In the genomic region with DNA sequence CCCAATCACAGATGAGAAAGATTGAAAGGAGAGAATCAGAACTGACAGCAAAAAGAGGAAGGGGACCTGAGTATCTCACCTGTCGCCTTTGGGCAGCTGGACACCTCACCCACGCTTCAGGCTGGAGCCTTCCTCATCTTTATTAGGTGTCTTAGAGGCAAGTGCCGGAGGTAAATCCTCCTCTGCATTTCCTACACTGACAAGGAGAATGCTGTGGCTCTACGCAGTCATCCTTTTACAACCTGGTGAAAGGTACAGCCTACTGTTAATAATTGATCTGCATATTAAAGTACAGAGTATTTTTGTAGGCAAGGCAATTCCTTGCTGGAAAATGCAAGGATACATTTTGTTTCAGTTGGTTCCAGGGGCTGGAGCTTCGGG, we compare ENCODE assay signal across 18 cellular contexts. TPM values are rescaled to one million over a fixed set of nuclear protein-coding genes. Genes with fewer than 3 reads are reported as not detected.
DNase-seq lines count a peak whose midpoint lies in the region; ATAC-seq, FAIRE-seq and TF ChIP-seq lines count a peak whose summit lies in the region.
"Had no signal": no experiment of that assay in that cellular context is flagged by ENCODE, and none has a peak within 500 bp of the region (broad histone marks: within the 10 kb centered on the region; RNA-seq: fewer than 3 reads in every experiment).

No MANE protein-coding gene starts in this region.

- H3K27ac ChIP-seq in caudate nucleus (ENCODE audit: low read depth, low read length) (peak overlapping the region; percentile 24), mucosa of rectum (ENCODE audit: low read depth in 2 of 2, low read length in 2 of 2) (peak overlapping the region; percentile 45 to 70), spleen (peak overlapping the region in 5 of 8 donors; percentile 60 to 75 (median 73)), PC-9 (no peak overlapping the region)
- H3K27ac ChIP-seq: GM23248 had no signal

- intact Hi-C loops in spleen (cut with DNase I; ENCODE audit: low total_unique reads) = no loop called here
- intact Hi-C loops in posterior vena cava (cut with DNase I) = no loop called here
- intact Hi-C loops in PC-9 (cut with micrococcal nuclease; ENCODE audit: unreplicated experiment) = no loop called here

- peak overlapping the region in 1 of 2 donors; percentile 42 for H3K9ac ChIP-seq in mucosa of rectum (ENCODE audit: low read depth in 1 of 2, low read length in 2 of 2)
- H3K9ac ChIP-seq: GM23248 had no signal

- no peak overlapping the region for H2AFZ ChIP-seq in PC-9
- H2AFZ ChIP-seq: GM23248 had no signal

- TF ChIP-seq CTCF in spleen (IDR thresholded peaks at IDR 0.05 in 8 of 11, conservative IDR thresholded peaks at IDR 0.05 in 3 of 11) = no peak
- no peak for TF ChIP-seq CTCF in PC-9 (conservative IDR thresholded peaks at IDR 0.05)

- POLR2A ChIA-PET in PC-9 (lab: Charles Lee; ENCODE audit: unreplicated experiment) = no interaction called here

- H3K36me3 ChIP-seq in mucosa of rectum (ENCODE audit: control insufficient read depth in 2 of 2, insufficient read depth in 2 of 2, low read length in 2 of 2) = no peaks in the 10 kb centered on the region
- no peaks in the 10 kb centered on the region for H3K36me3 ChIP-seq in spleen
- H3K36me3 ChIP-seq in PC-9 (ENCODE audit: low read depth) = no peaks in the 10 kb centered on the region

- H3K9me3 ChIP-seq in mucosa of rectum (ENCODE audit: control insufficient read depth in 2 of 2, low read length in 2 of 2) (no peaks in the 10 kb centered on the region), spleen (no peaks in the 10 kb centered on the region), PC-9 (ENCODE audit: insufficient read depth, low read depth) (no peaks in the 10 kb centered on the region)

- H3K27me3 ChIP-seq in mucosa of rectum (ENCODE audit: control insufficient read depth in 2 of 2, insufficient read depth in 2 of 2, low read length in 2 of 2) (no peaks in the 10 kb centered on the region), spleen (replicated peaks in 1 of 7) (no peaks in the 10 kb centered on the region), PC-9 (ENCODE audit: insufficient read depth, low read depth) (peaks cover 82% of the 10 kb centered on the region)

- no peak for FAIRE-seq in GM12891 (lab: Jason Lieb, UNC)

- WGBS in spleen, 5 donors = 81 to 87% (median 84%) methylated on average over 5 of the region's 5 CpGs

- no peak overlapping the region for H3K4me2 ChIP-seq in PC-9

- no peaks in the 10 kb centered on the region for H3F3A ChIP-seq in PC-9 (ENCODE audit: insufficient read depth, low read depth)

- H3K79me2 ChIP-seq in PC-9 (ENCODE audit: low read depth) = no peaks in the 10 kb centered on the region

- H3K4me1 ChIP-seq in mucosa of rectum (ENCODE audit: control insufficient read depth in 2 of 2, insufficient read depth in 2 of 2, low read length in 2 of 2) = peaks cover 38 to 42% of the 10 kb centered on the region in 2 donors
- H3K4me1 ChIP-seq in spleen = peaks cover 5 to 27% (median 20%) of the 10 kb centered on the region in 6 donors
- no peaks in the 10 kb centered on the region for H3K4me1 ChIP-seq in PC-9 (replicated peaks; ENCODE audit: insufficient read depth)

- peak overlapping the region; percentile 60 to 64 for H3K4me3 ChIP-seq in mucosa of rectum (ENCODE audit: low read length in 2 of 2)
- H3K4me3 ChIP-seq in spleen = no peak overlapping the region
- no peak overlapping the region for H3K4me3 ChIP-seq in PC-9
- H3K4me3 ChIP-seq: GM23248 had no signal

- ATAC-seq in HG02623 (IDR thresholded peaks at IDR 0.05; ENCODE audit: unreplicated experiment) = no peak

- DNase-seq in GM12891 (ENCODE audit: insufficient read length, low spot score) (no peak), caudate nucleus (lab: John Stamatoyannopoulos, UW) (peak in 1 of 61 donors; percentile 8), spleen (no peak), NCI-H1417 (lab: John Stamatoyannopoulos, UW) (no peak), posterior vena cava (ENCODE audit: low spot score) (no peak), PC-9 (no peak)
- DNase-seq: CD4-positive, alpha-beta T cell; DMS79; GM23248; HCEC 1CT; NCI-H1417 treated with DMSO at 0.1 percent for 48 hours; NCI-H2029; NCI-H2171 treated with DMSO at 0.1 percent for 48 hours; NCI-H748 treated with DMSO at 0.1 percent for 48 hours had no signal

- BruUV-seq in PC-9 (replicated peaks; lab: Mats Ljungman, UMichigan) = no TSS peak

- no peaks in the 10 kb centered on the region for H4K20me1 ChIP-seq in PC-9 (ENCODE audit: insufficient read depth)

- TF ChIP-seq POLR2A in GM12891 (IDR thresholded peaks at IDR 0.05; ENCODE audit: low read depth, low read length) = no peak
- TF ChIP-seq POLR2A in spleen (IDR thresholded peaks at IDR 0.05) = no peak

- H3K9me2 ChIP-seq in PC-9 (ENCODE audit: insufficient read depth) = no peaks in the 10 kb centered on the region

- CTCF ChIA-PET in PC-9 (lab: Charles Lee) = no interaction called here

TF ChIP-seq in GM12891, 5 proteins besides CTCF, POLR2A, EP300 and RAD21:
- TF ChIP-seq POLR2AphosphoS5 (IDR thresholded peaks at IDR 0.05; ENCODE audit: low read depth, low read length) (no peak), SPI1 (IDR thresholded peaks at IDR 0.05; ENCODE audit: low read depth, low read length) (peak; percentile 41; the same call in 1 of the 2 replicates)

RNA-seq across cellular contexts. Expression of a gene that starts 34.8 kb away (rescaled TPM):
- polyA plus RNA-seq in GM12891 (2012; ENCODE audit: low read depth, missing spikeins) = 0.05 TPM
- under 1 TPM; 0.09 to 0.82 (median 0.40) TPM for total RNA-seq in spleen
- polyA plus RNA-seq in spleen = under 1 TPM; 0.02 to 0.03 (median 0.03) TPM
- 1 to 10 TPM in 1 of 2 donors, under 1 TPM in 1; 0.86 to 2.5 TPM for total RNA-seq in posterior vena cava
- total RNA-seq in PC-9 (2021) = not detected in 2 replicates
- total RNA-seq: G401, NCI-H460 had no signal

Comparison
In these comparisons a context has a peak if more than half of its experiments do, and no peak if none do; other contexts are left out.
1. H3K4me3 ChIP-seq: peak in mucosa of rectum (2 of 2); none in spleen (0 of 8) and PC-9 (single experiment).